Comparison of ENCODE assay signal across 8 cellular contexts in genomic region chr14:67359775-67360468, GRCh38. TPM values are rescaled to one million over a fixed set of nuclear protein-coding genes. Genes with fewer than 3 reads are reported as not detected.
DNase-seq lines count a peak whose midpoint lies in the region; ATAC-seq lines count a peak whose summit lies in the region.

TSS of gene ATP6V1D (minus strand) at chr14:67359804. CDS start at chr14:67359698, 106 bp downstream.
TSS of gene EIF2S1 (plus strand) at chr14:67360328. CDS start at chr14:67364768, 4,440 bp downstream.

- H3K36me3 ChIP-seq in effector memory CD4-positive, alpha-beta T cell (ENCODE audit: control insufficient read depth, insufficient read depth, low read length) = no peaks in the 10 kb centered on the region

- POLR2A ChIA-PET in activated CD8-positive, alpha-beta memory T cell treated with anti-CD3 and anti-CD28 coated beads for 36 hours (lab: Charles Lee) = interaction anchor here (0.6 to 1.3 kb wide), 2 partner anchors 9 to 673 kb away, joined by 3 to 6 read pairs; no protein-coding TSS in a partner anchor

- peak within 1 kb of the TSS; percentile 87 for H3K27ac ChIP-seq in effector memory CD4-positive, alpha-beta T cell (ENCODE audit: insufficient read depth, low read length, poor library complexity, severe bottlenecking)

- DNase-seq in COLO668 (lab: John Stamatoyannopoulos, UW; ENCODE audit: unreplicated experiment) (peak; percentile 99), HS-5 (ENCODE audit: low read depth) (peak; percentile 97), medulla oblongata (ENCODE audit: extremely low spot score) (peak; percentile 100)
- peak; percentile 99 for DNase-seq in NK-92 treated with Interleukin-12 subunit alpha and Interleukin-12 subunit beta, amount 100 ng/mL, for 24 hours (lab: John Stamatoyannopoulos, UW)
- DNase-seq in effector memory CD4-positive, alpha-beta T cell = peak; percentile 99 to 100 (median 99)
- peak; percentile 99 for DNase-seq in stimulated activated CD8-positive, alpha-beta memory T cell treated with anti-CD3 and anti-CD28 coated beads, Interleukin-12 subunit alpha, Interleukin-12 subunit beta, amount 100 ng/mL, for 24 hours (ENCODE audit: extremely low read depth)

- CTCF ChIA-PET in activated CD8-positive, alpha-beta memory T cell treated with anti-CD3 and anti-CD28 coated beads for 36 hours (lab: Charles Lee) = interaction anchor here (0.7 to 1.6 kb wide), 6 partner anchors 9 to 154 kb away, joined by 3 to 7 read pairs (median 4); partner anchors contain the start of gene PALS1

- H3K9me3 ChIP-seq in effector memory CD4-positive, alpha-beta T cell (ENCODE audit: control insufficient read depth, low read length) = no peaks in the 10 kb centered on the region

- peaks cover 20% of the 10 kb centered on the region for H3K4me1 ChIP-seq in effector memory CD4-positive, alpha-beta T cell (ENCODE audit: control insufficient read depth, insufficient read depth, low read length, poor library complexity, severe bottlenecking)

- peak; percentile 91 for ATAC-seq in GM19467 (IDR thresholded peaks at IDR 0.05; ENCODE audit: unreplicated experiment)

- peak within 1 kb of the TSS; percentile 79 for H3K4me3 ChIP-seq in effector memory CD4-positive, alpha-beta T cell (ENCODE audit: insufficient read depth, low read depth, low read length, poor library complexity, severe bottlenecking)

- no peaks in the 10 kb centered on the region for H3K27me3 ChIP-seq in effector memory CD4-positive, alpha-beta T cell (replicated peaks; ENCODE audit: control insufficient read depth, insufficient read depth, low read length, poor library complexity, severe bottlenecking)

RNA-seq across cellular contexts. Expression of gene ATP6V1D, which starts in this region (rescaled TPM):
- total RNA-seq in activated CD8-positive, alpha-beta memory T cell treated with anti-CD3 and anti-CD28 coated beads for 36 hours = 10 to 100 TPM; 31.4 to 38.2 TPM

RNA-seq across cellular contexts. Expression of gene EIF2S1, which starts in this region (rescaled TPM):
- 100 to 1,000 TPM; 300 to 310 TPM for total RNA-seq in activated CD8-positive, alpha-beta memory T cell treated with anti-CD3 and anti-CD28 coated beads for 36 hours

Comparison
In these comparisons a context has a peak if more than half of its experiments do, and no peak if none do; other contexts are left out.
1. Peak in every context shown above with its lines: DNase-seq, ATAC-seq, H3K4me3 ChIP-seq and H3K27ac ChIP-seq.